ENCODE assay signal across 32 cellular contexts in the genomic region with DNA sequence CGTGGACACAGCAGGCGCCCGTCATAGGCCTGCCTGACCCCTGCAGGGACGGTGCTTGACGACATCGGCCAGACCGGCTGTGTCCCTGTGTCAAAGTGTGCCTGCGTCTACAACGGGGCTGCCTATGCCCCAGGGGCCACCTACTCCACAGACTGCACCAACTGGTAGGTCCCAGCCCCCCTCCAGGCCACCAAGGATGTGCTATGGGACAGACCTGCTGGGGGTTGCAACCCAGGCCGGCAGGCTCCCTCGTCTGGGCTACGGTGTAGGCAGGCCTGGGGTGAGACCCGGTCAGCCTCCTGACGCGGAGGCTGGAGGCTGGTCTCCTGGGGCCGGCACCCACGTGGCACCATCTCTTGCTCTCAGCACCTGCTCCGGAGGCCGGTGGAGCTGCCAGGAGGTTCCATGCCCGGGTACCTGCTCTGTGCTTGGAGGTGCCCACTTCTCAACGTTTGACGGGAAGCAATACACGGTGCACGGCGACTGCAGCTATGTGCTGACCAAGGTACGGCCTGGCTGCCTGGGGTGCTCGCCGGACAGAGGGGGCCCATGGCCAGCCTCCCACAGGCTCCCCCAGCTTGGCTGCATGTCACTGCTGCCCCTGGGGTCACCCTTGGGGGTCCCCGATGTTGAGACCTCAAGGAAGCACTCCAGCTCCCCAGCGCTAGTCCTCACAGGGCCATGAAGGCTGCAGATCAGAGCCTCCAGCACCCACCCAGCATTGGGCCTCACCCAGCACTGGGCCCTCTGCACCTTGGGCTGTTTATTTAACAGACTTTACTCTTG. TPM values are rescaled to one million over a fixed set of nuclear protein-coding genes. Genes with fewer than 3 reads are reported as not detected.
DNase-seq lines count a peak whose midpoint lies in the region; ATAC-seq and TF ChIP-seq lines count a peak whose summit lies in the region.
"Had no signal": no experiment of that assay in that cellular context is flagged by ENCODE, and none has a peak within 500 bp of the region (broad histone marks: within the 10 kb centered on the region; RNA-seq: fewer than 3 reads in every experiment).

No MANE protein-coding gene starts in this region.

- no peak overlapping the region for H3K27ac Mint-ChIP-seq in chondrocyte (ENCODE audit: unreplicated experiment)
- H3K27ac Mint-ChIP-seq: activated naive CD8-positive, alpha-beta T cell treated with anti-CD3 and anti-CD28 coated beads, Interleukin-2, amount 50 U/mL, for 24 hours; IgD-negative memory B cell; natural killer cell treated with Interleukin-12 subunit alpha and Interleukin-12 subunit beta and Interleukin-15 and Interleukin-18, amount 100 ng/mL, for 72 hours; stimulated activated effector memory CD8-positive, alpha-beta T cell treated with anti-CD3 and anti-CD28 coated beads, Interleukin-12 subunit alpha, Interleukin-12 subunit beta, amount 100 ng/mL, for 72 hours had no signal

- H3K4me3 ChIP-seq in psoas muscle = no peak overlapping the region
- H3K4me3 ChIP-seq in smooth muscle cell = no peak overlapping the region
- H3K4me3 ChIP-seq: BLaER1, GM12878, pancreas, testis, vagina had no signal

- TF ChIP-seq CTCF in GM10248 (IDR thresholded peaks at IDR 0.05; ENCODE audit: control extremely low read depth, extremely low read depth, low read depth, missing control alignments) (no peak), chondrocyte (IDR thresholded peaks at IDR 0.05) (no peak), psoas muscle (IDR thresholded peaks at IDR 0.05) (no peak), smooth muscle cell (IDR thresholded peaks at IDR 0.05; ENCODE audit: borderline replicate concordance, insufficient read depth, poor library complexity, severe bottlenecking) (no peak)

- CTCF ChIA-PET in GM10248 (lab: Yijun Ruan, JAX) = no interaction called here

- 78 to 84% (median 81%) methylated on average over 28 to 30 of the region's 30 CpGs for WGBS in psoas muscle, 3 donors
- 89% methylated on average over 30 of the region's 30 CpGs for WGBS in smooth muscle cell (ENCODE audit: low lambda C conversion rate)

- H3K4me3 Mint-ChIP-seq in chondrocyte (ENCODE audit: unreplicated experiment) = no peak overlapping the region
- H3K4me3 Mint-ChIP-seq: activated naive CD8-positive, alpha-beta T cell treated with anti-CD3 and anti-CD28 coated beads, Interleukin-2, amount 50 U/mL, for 24 hours; IgD-negative memory B cell; natural killer cell treated with Interleukin-12 subunit alpha and Interleukin-12 subunit beta and Interleukin-15 and Interleukin-18, amount 100 ng/mL, for 72 hours; stimulated activated effector memory CD8-positive, alpha-beta T cell treated with anti-CD3 and anti-CD28 coated beads, Interleukin-12 subunit alpha, Interleukin-12 subunit beta, amount 100 ng/mL, for 72 hours had no signal

- intact Hi-C loops in psoas muscle (cut with DNase I) = no loop called here

- no peak overlapping the region for H2AFZ ChIP-seq in smooth muscle cell (ENCODE audit: low read depth)

- H3K4me2 ChIP-seq in smooth muscle cell = no peak overlapping the region
- H3K4me2 ChIP-seq: BLaER1 had no signal

- H3K27ac ChIP-seq in psoas muscle = no peak overlapping the region
- H3K27ac ChIP-seq in smooth muscle cell (ENCODE audit: low read depth) = no peak overlapping the region
- H3K27ac ChIP-seq: BLaER1, brain microvascular endothelial cell, pancreas, testis, vagina, WERI-Rb-1 had no signal

- peaks cover 10% of the 10 kb centered on the region for H3K27me3 Mint-ChIP-seq in chondrocyte (ENCODE audit: low read depth)
- H3K27me3 Mint-ChIP-seq: activated naive CD8-positive, alpha-beta T cell treated with anti-CD3 and anti-CD28 coated beads, Interleukin-2, amount 50 U/mL, for 24 hours; IgD-negative memory B cell; natural killer cell treated with Interleukin-12 subunit alpha and Interleukin-12 subunit beta and Interleukin-15 and Interleukin-18, amount 100 ng/mL, for 72 hours had no signal

- no peaks in the 10 kb centered on the region for H3K79me2 ChIP-seq in smooth muscle cell (ENCODE audit: low read depth)

- peak; percentile 57 for DNase-seq in activated effector memory CD4-positive, alpha-beta T cell treated with anti-CD3 and anti-CD28 coated beads, Interleukin-2, amount 50 U/mL, for 16 hours
- DNase-seq in activated effector memory CD4-positive, alpha-beta T cell treated with Interleukin-2 at 50 U/mL for 16 hours = no peak
- DNase-seq in GM10248 (ENCODE audit: extremely low spot score) (peak; percentile 10), chondrocyte (ENCODE audit: low spot score) (peak; percentile 92), psoas muscle (peak; percentile 9 to 47), smooth muscle cell (lab: John Stamatoyannopoulos, UW; ENCODE audit: unreplicated experiment) (no peak)
- no peak for DNase-seq in stimulated activated CD4-positive, alpha-beta T cell treated with anti-CD3 and anti-CD28 coated beads, Interleukin-2, amount 100 ng/mL, for 24 hours
- DNase-seq: activated naive CD8-positive, alpha-beta T cell treated with anti-CD3 and anti-CD28 coated beads, Interleukin-2, amount 50 U/mL, for 24 hours; brain microvascular endothelial cell; DND-41; effector CD8-positive, alpha-beta T cell; erythroblast; NCI-H1105 treated with DMSO at 0.1 percent for 48 hours; NCI-H2029; NCI-H345; NCI-H748 treated with DMSO at 0.1 percent for 48 hours; RPMI8226; stimulated activated CD4-positive, alpha-beta T cell treated with anti-CD3 and anti-CD28 coated beads, Interleukin-1b, Interleukin-23, amount 100 ng/mL, for 48 hours; testis; WERI-Rb-1 had no signal

- POLR2A ChIA-PET in GM10248 (lab: Yijun Ruan, JAX) = no interaction called here

- no peaks in the 10 kb centered on the region for H3K9me3 ChIP-seq in psoas muscle
- H3K9me3 ChIP-seq in smooth muscle cell (replicated peaks; ENCODE audit: low read depth) = no peaks in the 10 kb centered on the region
- H3K9me3 ChIP-seq: BLaER1, pancreas, testis, vagina had no signal

- H4K20me1 ChIP-seq in smooth muscle cell (ENCODE audit: low read depth) = no peaks in the 10 kb centered on the region
- H4K20me1 ChIP-seq: BLaER1 had no signal

- peaks cover 0 to 32% (median 6%) of the 10 kb centered on the region in 3 donors for H3K27me3 ChIP-seq in psoas muscle (ENCODE audit: insufficient read depth in 3 of 3, low read length in 2 of 3)
- H3K27me3 ChIP-seq in smooth muscle cell (ENCODE audit: low read depth) = no peaks in the 10 kb centered on the region
- H3K27me3 ChIP-seq: BLaER1, brain microvascular endothelial cell, pancreas, testis, vagina had no signal

- H3K9me3 Mint-ChIP-seq in chondrocyte (ENCODE audit: low read depth) = peaks cover 5% of the 10 kb centered on the region
- H3K9me3 Mint-ChIP-seq: activated naive CD8-positive, alpha-beta T cell treated with anti-CD3 and anti-CD28 coated beads, Interleukin-2, amount 50 U/mL, for 24 hours; IgD-negative memory B cell; natural killer cell treated with Interleukin-12 subunit alpha and Interleukin-12 subunit beta and Interleukin-15 and Interleukin-18, amount 100 ng/mL, for 72 hours; stimulated activated effector memory CD8-positive, alpha-beta T cell treated with anti-CD3 and anti-CD28 coated beads, Interleukin-12 subunit alpha, Interleukin-12 subunit beta, amount 100 ng/mL, for 72 hours had no signal

- H3K4me1 ChIP-seq in psoas muscle (no peaks in the 10 kb centered on the region), smooth muscle cell (ENCODE audit: low read depth) (no peaks in the 10 kb centered on the region)
- H3K4me1 ChIP-seq: pancreas, testis, vagina had no signal

- H3K36me3 ChIP-seq in psoas muscle (ENCODE audit: insufficient read depth in 1 of 2, low read depth in 1 of 2) (no peaks in the 10 kb centered on the region), smooth muscle cell (ENCODE audit: low read depth) (no peaks in the 10 kb centered on the region)
- H3K36me3 ChIP-seq: BLaER1, brain microvascular endothelial cell, pancreas, vagina, WERI-Rb-1 had no signal

- H3K4me1 Mint-ChIP-seq in chondrocyte (ENCODE audit: low read depth) = no peaks in the 10 kb centered on the region
- H3K4me1 Mint-ChIP-seq: activated naive CD8-positive, alpha-beta T cell treated with anti-CD3 and anti-CD28 coated beads, Interleukin-2, amount 50 U/mL, for 24 hours; IgD-negative memory B cell; stimulated activated effector memory CD8-positive, alpha-beta T cell treated with anti-CD3 and anti-CD28 coated beads, Interleukin-12 subunit alpha, Interleukin-12 subunit beta, amount 100 ng/mL, for 72 hours had no signal

- no peak overlapping the region for H3K9ac ChIP-seq in smooth muscle cell (ENCODE audit: low read depth)
- H3K9ac ChIP-seq: BLaER1 had no signal

- H3K36me3 Mint-ChIP-seq in chondrocyte (ENCODE audit: low read depth) = peaks cover 1% of the 10 kb centered on the region
- H3K36me3 Mint-ChIP-seq: IgD-negative memory B cell; natural killer cell treated with Interleukin-12 subunit alpha and Interleukin-12 subunit beta and Interleukin-15 and Interleukin-18, amount 100 ng/mL, for 72 hours had no signal

- ATAC-seq in psoas muscle (no peak), GM21576 (IDR thresholded peaks at IDR 0.05; ENCODE audit: unreplicated experiment) (no peak)
- ATAC-seq: activated naive CD8-positive, alpha-beta T cell treated with anti-CD3 and anti-CD28 coated beads, Interleukin-2, amount 50 U/mL, for 24 hours; GM12878; HCT116; natural killer cell treated with Interleukin-12 subunit alpha and Interleukin-12 subunit beta and Interleukin-15 and Interleukin-18, amount 100 ng/mL, for 72 hours; pancreas; stimulated activated effector memory CD8-positive, alpha-beta T cell treated with anti-CD3 and anti-CD28 coated beads, Interleukin-12 subunit alpha, Interleukin-12 subunit beta, amount 100 ng/mL, for 72 hours had no signal

- H3F3A ChIP-seq in smooth muscle cell (ENCODE audit: low read depth) = no peaks in the 10 kb centered on the region

RNA-seq across cellular contexts. Expression of gene MUC5AC, which starts 7.7 kb away (rescaled TPM):
- total RNA-seq in chondrocyte (not detected in 3 replicates), psoas muscle (under 1 TPM in 1 of 4 donors, not detected in 3; 0.02 TPM), smooth muscle cell (not detected in 2 replicates)
- polyA plus RNA-seq in psoas muscle (not detected), smooth muscle cell (not detected in 2 replicates)
- total RNA-seq: A673; fibroblast of villous mesenchyme; GM12878; liver; natural killer cell treated with Interleukin-12 subunit alpha and Interleukin-12 subunit beta and Interleukin-15 and Interleukin-18, amount 100 ng/mL, for 72 hours; vagina had no signal
- polyA plus RNA-seq: IgD-negative memory B cell, liver had no signal

RNA-seq across cellular contexts. Expression of gene MUC5B, which starts 57.4 kb away (rescaled TPM):
- total RNA-seq in chondrocyte (not detected in 3 replicates), psoas muscle (under 1 TPM in 3 of 4 donors, not detected in 1; 0.02 to 0.41 (median 0.20) TPM), smooth muscle cell (not detected in 2 replicates)
- polyA plus RNA-seq in psoas muscle (under 1 TPM in 1 of 3 donors, not detected in 2; under 0.01 TPM), smooth muscle cell (0.15 TPM in 1 of 2 replicates, not detected in the other)
- total RNA-seq: A673; fibroblast of villous mesenchyme; natural killer cell treated with Interleukin-12 subunit alpha and Interleukin-12 subunit beta and Interleukin-15 and Interleukin-18, amount 100 ng/mL, for 72 hours had no signal
- polyA plus RNA-seq: GM12878, IgD-negative memory B cell had no signal

Comparison
In these comparisons a context has a peak if more than half of its experiments do, and no peak if none do; other contexts are left out.
1. DNase-seq: peak in activated effector memory CD4-positive, alpha-beta T cell treated with anti-CD3 and anti-CD28 coated beads, Interleukin-2, amount 50 U/mL, for 16 hours (single experiment), GM10248 (single experiment), chondrocyte (single experiment) and psoas muscle (2 of 2); none in activated effector memory CD4-positive, alpha-beta T cell treated with Interleukin-2 at 50 U/mL for 16 hours (single experiment), stimulated activated CD4-positive, alpha-beta T cell treated with anti-CD3 and anti-CD28 coated beads, Interleukin-2, amount 100 ng/mL, for 24 hours (0 of 2) and smooth muscle cell (single experiment).